Comparison of ENCODE assay signal across 19 cellular contexts in genomic region chr3:71214797-71215196, GRCh38.
"Had no signal": no experiment of that assay in that cellular context is flagged by ENCODE, and none has a peak within 500 bp of the region (broad histone marks: within the 10 kb centered on the region; RNA-seq: fewer than 3 reads in every experiment).

No MANE protein-coding gene starts in this region.

- H3K27ac Mint-ChIP-seq: activated CD4-positive, alpha-beta memory T cell treated with anti-CD3 and anti-CD28 coated beads, Interleukin-2, amount 10 ng/mL, durations not matched to agents 7 days and 5 days; neural progenitor cell had no signal

- H3K9ac ChIP-seq: neural progenitor cell had no signal

- DNase-seq: activated CD4-positive, alpha-beta memory T cell treated with anti-CD3 and anti-CD28 coated beads, Interleukin-2, amount 10 ng/mL, durations not matched to agents 7 days and 5 days; activated CD4-positive, alpha-beta T cell treated with anti-CD3 and anti-CD28 coated beads for 4 hours; activated effector memory CD4-positive, alpha-beta T cell treated with Interleukin-2 at 50 U/mL for 16 hours; activated T-cell treated with anti-CD3 and anti-CD28 coated beads, Interleukin-2, amount 50 U/mL, for 48 hours; colonic mucosa; erythroblast; head of caudate nucleus; kidney; left lung; mammary epithelial cell; stimulated activated CD4-positive, alpha-beta T cell treated with anti-CD3 and anti-CD28 coated beads, Interleukin-12 subunit alpha, Interleukin-12 subunit beta, amount 100 ng/mL, for 4 hours; SW 1271; T-helper 2 cell had no signal

- H3K4me2 ChIP-seq: neural progenitor cell had no signal

- H3K27me3 Mint-ChIP-seq: activated CD4-positive, alpha-beta memory T cell treated with anti-CD3 and anti-CD28 coated beads, Interleukin-2, amount 10 ng/mL, durations not matched to agents 7 days and 5 days; central memory CD8-positive, alpha-beta T cell had no signal

- ATAC-seq: left lung had no signal

- H3K9me3 Mint-ChIP-seq: central memory CD8-positive, alpha-beta T cell; neural progenitor cell had no signal

- H3K4me1 ChIP-seq: colonic mucosa, prostate gland had no signal

- H3K4me3 Mint-ChIP-seq: activated CD4-positive, alpha-beta memory T cell treated with anti-CD3 and anti-CD28 coated beads, Interleukin-2, amount 10 ng/mL, durations not matched to agents 7 days and 5 days; central memory CD8-positive, alpha-beta T cell; neural progenitor cell had no signal

- H3K36me3 Mint-ChIP-seq: neural progenitor cell had no signal

- H3K4me3 ChIP-seq: ascending aorta, colonic mucosa, left lung, neural progenitor cell, prostate gland, right atrium auricular region had no signal

- H3K27me3 ChIP-seq: ascending aorta, colonic mucosa, left lung, neural progenitor cell, right atrium auricular region had no signal

- H2AFZ ChIP-seq: neural progenitor cell had no signal

- H3K27ac ChIP-seq: ascending aorta, colonic mucosa, left lung, neural progenitor cell, prostate gland, right atrium auricular region, VCaP had no signal
